1 cellular context compared by ENCODE assay signal in genomic region chr3:9947025-9947995, GRCh38.
TF ChIP-seq lines count a peak whose summit lies in the region.

No MANE protein-coding gene starts in this region.

TF ChIP-seq in HepG2, 621 proteins besides CTCF, POLR2A, EP300 and RAD21 (continued from another document and continues in another):
- TF ChIP-seq NFE2L1 (CRISPR knock-in tag; IDR thresholded peaks at IDR 0.05; ENCODE audit: borderline replicate concordance) (no peak; the same call in 1 of the 2 replicates), SRSF9 (IDR thresholded peaks at IDR 0.05; ENCODE audit: borderline replicate concordance, insufficient read depth, low read depth, low read length, poor library complexity, severe bottlenecking) (no peak), NR2F2 (IDR thresholded peaks at IDR 0.05; ENCODE audit: borderline replicate concordance, low read depth) (no peak), MEF2D (CRISPR knock-in tag; IDR thresholded peaks at IDR 0.05) (no peak), ZNF282 (IDR thresholded peaks at IDR 0.05; ENCODE audit: partially characterized antibody) (no peak), TEAD2 (CRISPR knock-in tag; IDR thresholded peaks at IDR 0.05) (no peak), SP1 (IDR thresholded peaks at IDR 0.05) (no peak), SP1 (CRISPR knock-in tag; IDR thresholded peaks at IDR 0.05) (no peak), ATF5 (CRISPR knock-in tag; IDR thresholded peaks at IDR 0.05; ENCODE audit: low read depth) (peak; percentile 89; the same call in 1 of the 2 replicates), ZNF674 (CRISPR knock-in tag; IDR thresholded peaks at IDR 0.05; ENCODE audit: low read depth) (no peak), ZNF136 (CRISPR knock-in tag; IDR thresholded peaks at IDR 0.05; ENCODE audit: low read depth) (no peak), ZNF749 (CRISPR knock-in tag; IDR thresholded peaks at IDR 0.05; ENCODE audit: borderline replicate concordance) (peak; percentile 63; the same call in 1 of the 2 replicates), SCMH1 (CRISPR knock-in tag; IDR thresholded peaks at IDR 0.05; ENCODE audit: borderline replicate concordance) (no peak), ARID4A (CRISPR knock-in tag; IDR thresholded peaks at IDR 0.05; ENCODE audit: borderline replicate concordance) (peak; percentile 87), JUND (CRISPR knock-in tag; IDR thresholded peaks at IDR 0.05) (peak; percentile 65; the same call in 1 of the 2 replicates), ARNT (IDR thresholded peaks at IDR 0.05) (no peak), THAP11 (CRISPR knock-in tag; IDR thresholded peaks at IDR 0.05) (peak; percentile 36; the same call in 1 of the 2 replicates), UBTF (CRISPR knock-in tag; IDR thresholded peaks at IDR 0.05) (peak; percentile 82; the same call in 1 of the 2 replicates), MXI1 (IDR thresholded peaks at IDR 0.05; ENCODE audit: borderline replicate concordance, low read depth, low read length) (peak; percentile 97), RFXAP (CRISPR knock-in tag; IDR thresholded peaks at IDR 0.05; ENCODE audit: borderline replicate concordance) (peak; percentile 87), PRDM10 (CRISPR knock-in tag; IDR thresholded peaks at IDR 0.05; ENCODE audit: low read depth) (peak; percentile 59; the same call in 1 of the 2 replicates), KAT8 (CRISPR knock-in tag; IDR thresholded peaks at IDR 0.05) (0 out of 2 replicates have a peak, but pooled peaks have one; percentile 45), ZNF891 (CRISPR knock-in tag; IDR thresholded peaks at IDR 0.05) (no peak), ZNF496 (CRISPR knock-in tag; IDR thresholded peaks at IDR 0.05; ENCODE audit: insufficient replicate concordance) (no peak), NFYB (CRISPR knock-in tag; IDR thresholded peaks at IDR 0.05) (peak; percentile 32; the same call in 1 of the 2 replicates), ZBTB7A (CRISPR knock-in tag; IDR thresholded peaks at IDR 0.05) (peak; percentile 43), ZNF460 (CRISPR knock-in tag; IDR thresholded peaks at IDR 0.05; ENCODE audit: borderline replicate concordance) (no peak; the same call in 1 of the 2 replicates), ZBTB33 (CRISPR knock-in tag; IDR thresholded peaks at IDR 0.05) (peak; percentile 47), ZNF3 (CRISPR knock-in tag; IDR thresholded peaks at IDR 0.05) (no peak), JUN (CRISPR knock-in tag; IDR thresholded peaks at IDR 0.05) (0 out of 2 replicates have a peak, but pooled peaks have one; percentile 57), CENPBD1 (CRISPR knock-in tag; IDR thresholded peaks at IDR 0.05; ENCODE audit: borderline replicate concordance, low read depth) (no peak), KAT7 (CRISPR knock-in tag; IDR thresholded peaks at IDR 0.05; ENCODE audit: borderline replicate concordance) (peak; percentile 18; the same call in 1 of the 2 replicates), ZNF589 (CRISPR knock-in tag; conservative IDR thresholded peaks at IDR 0.05) (peak; percentile 85; the same call in 1 of the 2 replicates), REXO4 (CRISPR knock-in tag; IDR thresholded peaks at IDR 0.05; ENCODE audit: borderline replicate concordance) (peak; percentile 92), NCOA5 (CRISPR knock-in tag; IDR thresholded peaks at IDR 0.05) (no peak), ZNF83 (CRISPR knock-in tag; IDR thresholded peaks at IDR 0.05; ENCODE audit: borderline replicate concordance) (0 out of 2 replicates have a peak, but pooled peaks have one; percentile 41), MZF1 (CRISPR knock-in tag; IDR thresholded peaks at IDR 0.05; ENCODE audit: borderline replicate concordance) (no peak), MYC (CRISPR knock-in tag; IDR thresholded peaks at IDR 0.05; ENCODE audit: borderline replicate concordance) (peak; percentile 99), FOSL1 (CRISPR knock-in tag; IDR thresholded peaks at IDR 0.05; ENCODE audit: borderline replicate concordance) (no peak; the same call in 1 of the 2 replicates)
- TF ChIP-seq, protein P1, sequence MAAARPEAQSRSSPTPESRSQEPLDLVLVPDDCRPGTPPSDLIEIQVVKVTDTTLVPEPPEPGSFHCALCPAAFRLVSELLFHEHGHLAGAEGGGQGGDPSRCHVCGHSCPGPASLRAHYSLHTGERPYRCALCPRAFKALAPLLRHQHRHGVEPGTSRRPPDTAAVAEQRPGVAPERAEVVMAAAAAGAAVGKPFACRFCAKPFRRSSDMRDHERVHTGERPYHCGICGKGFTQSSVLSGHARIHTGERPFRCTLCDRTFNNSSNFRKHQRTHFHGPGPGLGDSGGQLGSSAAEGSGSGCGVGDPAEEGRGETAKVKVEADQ (CRISPR knock-in tag; IDR thresholded peaks at IDR 0.05; ENCODE audit: borderline replicate concordance): peak; percentile 96; the same call in 1 of the 2 replicates
- TF ChIP-seq, protein P2, sequence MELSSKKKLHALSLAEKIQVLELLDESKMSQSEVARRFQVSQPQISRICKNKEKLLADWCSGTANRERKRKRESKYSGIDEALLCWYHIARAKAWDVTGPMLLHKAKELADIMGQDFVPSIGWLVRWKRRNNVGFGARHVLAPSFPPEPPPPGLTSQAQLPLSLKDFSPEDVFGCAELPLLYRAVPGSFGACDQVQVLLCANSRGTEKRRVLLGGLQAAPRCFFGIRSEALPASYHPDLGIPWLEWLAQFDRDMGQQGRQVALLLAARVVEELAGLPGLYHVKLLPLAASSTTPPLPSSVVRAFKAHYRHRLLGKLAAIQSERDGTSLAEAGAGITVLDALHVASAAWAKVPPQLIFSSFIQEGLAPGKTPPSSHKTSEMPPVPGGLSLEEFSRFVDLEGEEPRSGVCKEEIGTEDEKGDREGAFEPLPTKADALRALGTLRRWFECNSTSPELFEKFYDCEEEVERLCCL (CRISPR knock-in tag; IDR thresholded peaks at IDR 0.05; ENCODE audit: borderline replicate concordance): no peak
- TF ChIP-seq, protein P3, sequence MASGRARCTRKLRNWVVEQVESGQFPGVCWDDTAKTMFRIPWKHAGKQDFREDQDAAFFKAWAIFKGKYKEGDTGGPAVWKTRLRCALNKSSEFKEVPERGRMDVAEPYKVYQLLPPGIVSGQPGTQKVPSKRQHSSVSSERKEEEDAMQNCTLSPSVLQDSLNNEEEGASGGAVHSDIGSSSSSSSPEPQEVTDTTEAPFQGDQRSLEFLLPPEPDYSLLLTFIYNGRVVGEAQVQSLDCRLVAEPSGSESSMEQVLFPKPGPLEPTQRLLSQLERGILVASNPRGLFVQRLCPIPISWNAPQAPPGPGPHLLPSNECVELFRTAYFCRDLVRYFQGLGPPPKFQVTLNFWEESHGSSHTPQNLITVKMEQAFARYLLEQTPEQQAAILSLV (CRISPR knock-in tag; IDR thresholded peaks at IDR 0.05; ENCODE audit: borderline replicate concordance): peak; percentile 36; the same call in 1 of the 2 replicates
- TF ChIP-seq, protein P4, sequence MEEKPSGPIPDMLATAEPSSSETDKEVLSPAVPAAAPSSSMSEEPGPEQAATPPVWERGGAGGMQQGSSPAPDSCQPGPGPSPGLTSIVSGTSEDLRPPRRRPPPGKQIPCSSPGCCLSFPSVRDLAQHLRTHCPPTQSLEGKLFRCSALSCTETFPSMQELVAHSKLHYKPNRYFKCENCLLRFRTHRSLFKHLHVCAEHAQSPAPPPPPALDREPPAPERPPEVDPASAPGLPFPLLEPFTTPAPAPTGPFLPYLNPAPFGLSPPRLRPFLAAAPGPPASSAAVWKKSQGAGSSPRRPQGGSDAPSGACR (CRISPR knock-in tag; IDR thresholded peaks at IDR 0.05): no peak
